8 cellular contexts compared by ENCODE assay signal in genomic region chr1:193120604-193121166, GRCh38. TPM values are rescaled to one million over a fixed set of nuclear protein-coding genes. Genes with fewer than 3 reads are reported as not detected.
DNase-seq lines count a peak whose midpoint lies in the region; ATAC-seq, FAIRE-seq and TF ChIP-seq lines count a peak whose summit lies in the region.

No MANE protein-coding gene starts in this region.

- no peaks in the 10 kb centered on the region for H3K9me3 ChIP-seq in CD4-positive, CD25-positive, alpha-beta regulatory T cell (ENCODE audit: control insufficient read depth in 2 of 2, low read length in 2 of 2)
- H3K9me3 ChIP-seq in HUES64 (ENCODE audit: insufficient read depth, low read depth, low read length), result no peaks in the 10 kb centered on the region

- no peaks in the 10 kb centered on the region for H3K27me3 ChIP-seq in CD4-positive, CD25-positive, alpha-beta regulatory T cell (ENCODE audit: control insufficient read depth, insufficient read depth, low read length)
- H3K27me3 ChIP-seq in HUES64 (ENCODE audit: insufficient read depth, low read length), result peaks cover 9% of the 10 kb centered on the region; the same call in 1 of the 2 replicates

- H3K9me3 Mint-ChIP-seq in CD4-positive, CD25-positive, alpha-beta regulatory T cell, result no peaks in the 10 kb centered on the region
- no peaks in the 10 kb centered on the region for H3K9me3 Mint-ChIP-seq in neural crest cell

- no peak for TF ChIP-seq CTCF in neural crest cell (conservative IDR thresholded peaks at IDR 0.05)

- peaks cover 31% of the 10 kb centered on the region for H3K4me1 ChIP-seq in CD4-positive, CD25-positive, alpha-beta regulatory T cell (ENCODE audit: control insufficient read depth, insufficient read depth, low read length, poor library complexity, severe bottlenecking)
- peaks cover 13% of the 10 kb centered on the region for H3K4me1 ChIP-seq in HUES64 (ENCODE audit: insufficient read depth, low read length)

- peaks cover 12% of the 10 kb centered on the region for H3K27me3 Mint-ChIP-seq in CD4-positive, CD25-positive, alpha-beta regulatory T cell
- peaks cover 2% of the 10 kb centered on the region for H3K27me3 Mint-ChIP-seq in neural crest cell (ENCODE audit: low read depth)

- peak overlapping the region; percentile 95 to 98 (median 96) for H3K4me3 Mint-ChIP-seq in CD4-positive, CD25-positive, alpha-beta regulatory T cell
- peak overlapping the region; percentile 95 for H3K4me3 Mint-ChIP-seq in neural crest cell

- no peak overlapping the region for H3K9ac ChIP-seq in HUES64 (ENCODE audit: low read depth, low read length)

- 95% methylated on average over 6 of the region's 6 CpGs for WGBS in HUES64

- no peak for TF ChIP-seq POLR2A in GM12891 (IDR thresholded peaks at IDR 0.05; ENCODE audit: low read depth, low read length)

- ATAC-seq in CD4-positive, CD25-positive, alpha-beta regulatory T cell (ENCODE audit: low read depth in 2 of 2), result no peak
- ATAC-seq in GM18517 (IDR thresholded peaks at IDR 0.05; ENCODE audit: unreplicated experiment), result no peak

- peaks cover 20 to 54% (median 45%) of the 10 kb centered on the region in 4 donors for H3K4me1 Mint-ChIP-seq in CD4-positive, CD25-positive, alpha-beta regulatory T cell
- H3K4me1 Mint-ChIP-seq in neural crest cell, result peaks cover 29% of the 10 kb centered on the region

- peaks cover 3% of the 10 kb centered on the region for H3K36me3 Mint-ChIP-seq in CD4-positive, CD25-positive, alpha-beta regulatory T cell
- H3K36me3 Mint-ChIP-seq in neural crest cell (ENCODE audit: low read depth), result peaks cover 1% of the 10 kb centered on the region

- H3K4me3 ChIP-seq in CD4-positive, CD25-positive, alpha-beta regulatory T cell (ENCODE audit: low read depth, low read length), result peak overlapping the region; percentile 78
- peak overlapping the region; percentile 73 for H3K4me3 ChIP-seq in HUES64 (ENCODE audit: low read length)

- no peak for FAIRE-seq in GM12891 (lab: Jason Lieb, UNC)

- H3K36me3 ChIP-seq in CD4-positive, CD25-positive, alpha-beta regulatory T cell (ENCODE audit: control insufficient read depth, insufficient read depth, low read length), result peaks cover 4% of the 10 kb centered on the region
- peaks cover 9% of the 10 kb centered on the region for H3K36me3 ChIP-seq in HUES64 (ENCODE audit: insufficient read depth, low read length)

- peak overlapping the region; percentile 97 to 99 (median 97) for H3K27ac Mint-ChIP-seq in CD4-positive, CD25-positive, alpha-beta regulatory T cell
- H3K27ac Mint-ChIP-seq in neural crest cell (ENCODE audit: unreplicated experiment), result no peak overlapping the region

- no peak overlapping the region for H3K27ac ChIP-seq in CD4-positive, CD25-positive, alpha-beta regulatory T cell (ENCODE audit: insufficient read depth, low read length, poor library complexity, severe bottlenecking)
- no peak overlapping the region for H3K27ac ChIP-seq in HUES64 (ENCODE audit: low read depth, low read length)

- DNase-seq in CD4-positive, CD25-positive, alpha-beta regulatory T cell, result no peak
- peak; percentile 10 for DNase-seq in cerebellum (ENCODE audit: low spot score)
- no peak for DNase-seq in neural crest cell (ENCODE audit: low read depth, low spot score)
- DNase-seq in activated effector memory CD4-positive, alpha-beta T cell treated with Interleukin-2 at 50 U/mL for 16 hours, result no peak
- no peak for DNase-seq in D341Med (ENCODE audit: low spot score)
- no peak for DNase-seq in GM12891 (ENCODE audit: insufficient read length, low spot score)

TF ChIP-seq in GM12891, 5 proteins besides CTCF, POLR2A, EP300 and RAD21:
- TF ChIP-seq SPI1 (IDR thresholded peaks at IDR 0.05; ENCODE audit: low read depth, low read length) (no peak), PAX5 (IDR thresholded peaks at IDR 0.05; ENCODE audit: insufficient read depth, low read length, severe bottlenecking) (no peak), POLR2AphosphoS5 (IDR thresholded peaks at IDR 0.05; ENCODE audit: low read depth, low read length) (no peak), TAF1 (IDR thresholded peaks at IDR 0.05; ENCODE audit: low read depth, low read length) (no peak), POU2F2 (IDR thresholded peaks at IDR 0.05; ENCODE audit: low read depth, low read length) (no peak)

RNA-seq across cellular contexts. Expression of gene CDC73, which starts 1.1 kb away (rescaled TPM):
- 81.0 TPM for total RNA-seq in CD4-positive, CD25-positive, alpha-beta regulatory T cell
- polyA plus RNA-seq in CD4-positive, CD25-positive, alpha-beta regulatory T cell, result 10 to 100 TPM; 59.3 to 77.6 (median 63.3) TPM
- 33.6 TPM for polyA plus RNA-seq in HUES64 (2013, experiment 1 of 2)
- 29.7 TPM for polyA plus RNA-seq in HUES64 (2013, experiment 2 of 2)
- 46.0 TPM for total RNA-seq in cerebellum
- total RNA-seq in neural crest cell, result 50.4 and 50.5 TPM in 2 replicates
- polyA plus RNA-seq in GM12891 (2012; ENCODE audit: low read depth, missing spikeins), result 13.9 TPM

RNA-seq across cellular contexts. Expression of gene GLRX2, which starts 15.5 kb away (rescaled TPM):
- 5.2 TPM for total RNA-seq in CD4-positive, CD25-positive, alpha-beta regulatory T cell
- polyA plus RNA-seq in CD4-positive, CD25-positive, alpha-beta regulatory T cell, result 10 to 100 TPM in 3 of 4 donors, 1 to 10 TPM in 1; 9.1 to 13.8 (median 12.5) TPM
- 8.8 TPM for polyA plus RNA-seq in HUES64 (2013, experiment 1 of 2)
- polyA plus RNA-seq in HUES64 (2013, experiment 2 of 2), result 9.1 TPM
- total RNA-seq in cerebellum (6.8 TPM), neural crest cell (18.3 and 20.5 TPM in 2 replicates)
- polyA plus RNA-seq in GM12891 (2012; ENCODE audit: low read depth, missing spikeins), result 14.3 TPM
